ENCODE assay signal across 1 cellular context in genomic region chr7:37289347-37289746, GRCh38.
TF ChIP-seq lines count a peak whose summit lies in the region.

No MANE protein-coding gene starts in this region.

TF ChIP-seq in WTC11, 78 proteins besides CTCF, POLR2A, EP300 and RAD21 (continued from another document):
- TF ChIP-seq, protein P1, sequence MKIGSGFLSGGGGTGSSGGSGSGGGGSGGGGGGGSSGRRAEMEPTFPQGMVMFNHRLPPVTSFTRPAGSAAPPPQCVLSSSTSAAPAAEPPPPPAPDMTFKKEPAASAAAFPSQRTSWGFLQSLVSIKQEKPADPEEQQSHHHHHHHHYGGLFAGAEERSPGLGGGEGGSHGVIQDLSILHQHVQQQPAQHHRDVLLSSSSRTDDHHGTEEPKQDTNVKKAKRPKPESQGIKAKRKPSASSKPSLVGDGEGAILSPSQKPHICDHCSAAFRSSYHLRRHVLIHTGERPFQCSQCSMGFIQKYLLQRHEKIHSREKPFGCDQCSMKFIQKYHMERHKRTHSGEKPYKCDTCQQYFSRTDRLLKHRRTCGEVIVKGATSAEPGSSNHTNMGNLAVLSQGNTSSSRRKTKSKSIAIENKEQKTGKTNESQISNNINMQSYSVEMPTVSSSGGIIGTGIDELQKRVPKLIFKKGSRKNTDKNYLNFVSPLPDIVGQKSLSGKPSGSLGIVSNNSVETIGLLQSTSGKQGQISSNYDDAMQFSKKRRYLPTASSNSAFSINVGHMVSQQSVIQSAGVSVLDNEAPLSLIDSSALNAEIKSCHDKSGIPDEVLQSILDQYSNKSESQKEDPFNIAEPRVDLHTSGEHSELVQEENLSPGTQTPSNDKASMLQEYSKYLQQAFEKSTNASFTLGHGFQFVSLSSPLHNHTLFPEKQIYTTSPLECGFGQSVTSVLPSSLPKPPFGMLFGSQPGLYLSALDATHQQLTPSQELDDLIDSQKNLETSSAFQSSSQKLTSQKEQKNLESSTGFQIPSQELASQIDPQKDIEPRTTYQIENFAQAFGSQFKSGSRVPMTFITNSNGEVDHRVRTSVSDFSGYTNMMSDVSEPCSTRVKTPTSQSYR (CRISPR knock-in tag; IDR thresholded peaks at IDR 0.05): no peak
- TF ChIP-seq E2F5 (CRISPR knock-in tag; IDR thresholded peaks at IDR 0.05) (no peak), ZNF423 (CRISPR knock-in tag; IDR thresholded peaks at IDR 0.05) (no peak), FOXJ3 (CRISPR knock-in tag; IDR thresholded peaks at IDR 0.05; ENCODE audit: borderline replicate concordance) (no peak), CREB1 (CRISPR knock-in tag; IDR thresholded peaks at IDR 0.05) (no peak), TEAD1 (CRISPR knock-in tag; IDR thresholded peaks at IDR 0.05) (no peak), TP53 (CRISPR knock-in tag; IDR thresholded peaks at IDR 0.05) (no peak), SMAD4 (CRISPR knock-in tag; IDR thresholded peaks at IDR 0.05) (no peak), ZNF396 (CRISPR knock-in tag; IDR thresholded peaks at IDR 0.05; ENCODE audit: borderline replicate concordance) (no peak), MYBL2 (CRISPR knock-in tag; IDR thresholded peaks at IDR 0.05) (no peak), SMAD3 (CRISPR knock-in tag; IDR thresholded peaks at IDR 0.05; ENCODE audit: borderline replicate concordance) (no peak), AFF4 (CRISPR knock-in tag; IDR thresholded peaks at IDR 0.05; ENCODE audit: borderline replicate concordance) (no peak), ZBTB43 (CRISPR knock-in tag; IDR thresholded peaks at IDR 0.05) (no peak), GABPB1 (CRISPR knock-in tag; IDR thresholded peaks at IDR 0.05) (no peak)
- TF ChIP-seq, protein P2, sequence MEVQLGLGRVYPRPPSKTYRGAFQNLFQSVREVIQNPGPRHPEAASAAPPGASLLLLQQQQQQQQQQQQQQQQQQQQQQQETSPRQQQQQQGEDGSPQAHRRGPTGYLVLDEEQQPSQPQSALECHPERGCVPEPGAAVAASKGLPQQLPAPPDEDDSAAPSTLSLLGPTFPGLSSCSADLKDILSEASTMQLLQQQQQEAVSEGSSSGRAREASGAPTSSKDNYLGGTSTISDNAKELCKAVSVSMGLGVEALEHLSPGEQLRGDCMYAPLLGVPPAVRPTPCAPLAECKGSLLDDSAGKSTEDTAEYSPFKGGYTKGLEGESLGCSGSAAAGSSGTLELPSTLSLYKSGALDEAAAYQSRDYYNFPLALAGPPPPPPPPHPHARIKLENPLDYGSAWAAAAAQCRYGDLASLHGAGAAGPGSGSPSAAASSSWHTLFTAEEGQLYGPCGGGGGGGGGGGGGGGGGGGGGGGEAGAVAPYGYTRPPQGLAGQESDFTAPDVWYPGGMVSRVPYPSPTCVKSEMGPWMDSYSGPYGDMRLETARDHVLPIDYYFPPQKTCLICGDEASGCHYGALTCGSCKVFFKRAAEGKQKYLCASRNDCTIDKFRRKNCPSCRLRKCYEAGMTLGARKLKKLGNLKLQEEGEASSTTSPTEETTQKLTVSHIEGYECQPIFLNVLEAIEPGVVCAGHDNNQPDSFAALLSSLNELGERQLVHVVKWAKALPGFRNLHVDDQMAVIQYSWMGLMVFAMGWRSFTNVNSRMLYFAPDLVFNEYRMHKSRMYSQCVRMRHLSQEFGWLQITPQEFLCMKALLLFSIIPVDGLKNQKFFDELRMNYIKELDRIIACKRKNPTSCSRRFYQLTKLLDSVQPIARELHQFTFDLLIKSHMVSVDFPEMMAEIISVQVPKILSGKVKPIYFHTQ (CRISPR knock-in tag; IDR thresholded peaks at IDR 0.05): no peak
- TF ChIP-seq, protein P3, sequence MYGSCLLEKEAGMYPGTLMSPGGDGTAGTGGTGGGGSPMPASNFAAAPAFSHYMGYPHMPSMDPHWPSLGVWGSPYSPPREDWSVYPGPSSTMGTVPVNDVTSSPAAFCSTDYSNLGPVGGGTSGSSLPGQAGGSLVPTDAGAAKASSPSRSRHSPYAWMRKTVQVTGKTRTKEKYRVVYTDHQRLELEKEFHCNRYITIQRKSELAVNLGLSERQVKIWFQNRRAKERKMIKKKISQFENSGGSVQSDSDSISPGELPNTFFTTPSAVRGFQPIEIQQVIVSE (CRISPR knock-in tag; IDR thresholded peaks at IDR 0.05; ENCODE audit: borderline replicate concordance): no peak
